Comparison of ENCODE assay signal across 8 cellular contexts in the genomic region with DNA sequence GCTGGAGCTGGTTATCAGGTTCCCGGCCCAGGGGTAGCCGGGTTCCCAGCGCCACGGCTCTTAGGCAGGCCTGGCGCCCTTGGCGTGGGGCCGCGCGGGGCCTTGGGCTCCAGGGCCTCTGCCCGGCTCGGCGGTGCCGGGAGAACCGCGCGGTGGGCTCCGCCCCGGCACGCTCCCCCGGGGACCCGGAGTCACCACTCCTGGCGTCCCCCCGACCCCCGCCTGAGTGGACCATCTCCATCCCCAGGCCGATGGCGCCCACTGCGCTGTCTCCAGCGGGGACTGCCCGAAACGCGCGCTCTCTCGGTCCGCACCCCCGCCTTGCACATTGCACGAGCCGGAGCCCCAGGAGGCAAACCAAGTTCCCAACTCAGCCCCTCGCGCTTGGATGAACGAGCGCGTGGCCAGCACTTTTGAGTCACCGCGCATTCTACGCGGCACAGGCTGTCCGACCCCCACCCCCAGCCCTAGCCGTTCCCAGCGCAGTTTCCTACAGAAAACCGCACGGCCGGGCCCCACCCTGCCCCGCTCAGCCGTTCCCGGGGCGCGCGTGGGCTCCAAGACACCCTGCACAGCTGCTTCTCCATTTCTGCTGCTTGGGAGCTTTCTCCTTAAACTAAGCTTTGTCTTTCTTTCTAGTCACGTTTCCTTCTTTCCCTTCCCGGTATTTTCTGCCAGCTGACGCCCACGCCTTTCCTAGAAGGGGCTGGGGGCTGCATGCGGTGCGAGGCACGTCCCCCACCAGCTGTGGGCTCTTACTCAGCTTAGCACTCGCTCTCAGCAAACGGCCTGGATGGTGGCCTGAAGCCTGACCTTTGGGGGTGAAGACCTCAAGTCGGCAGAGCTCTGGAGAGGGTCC. TPM values are rescaled to one million over a fixed set of nuclear protein-coding genes. Genes with fewer than 3 reads are reported as not detected.
DNase-seq lines count a peak whose midpoint lies in the region; ATAC-seq and TF ChIP-seq lines count a peak whose summit lies in the region.

No MANE protein-coding gene starts in this region.

- 6 to 11% methylated on average over 29 to 30 of the region's 68 CpGs for WGBS in thyroid gland, 2 donors

- peak in 1 of 2 donors; percentile 48 for TF ChIP-seq POLR2A in thyroid gland (IDR thresholded peaks at IDR 0.05)

- peak; percentile 26 for ATAC-seq in GM21367 (IDR thresholded peaks at IDR 0.05; ENCODE audit: unreplicated experiment)
- ATAC-seq in naive thymus-derived CD4-positive, alpha-beta T cell, result peak; percentile 43

- no peaks in the 10 kb centered on the region for H3K27me3 ChIP-seq in naive thymus-derived CD4-positive, alpha-beta T cell (ENCODE audit: control insufficient read depth in 2 of 2, insufficient read depth in 2 of 2, low read length in 2 of 2)
- H3K27me3 ChIP-seq in thyroid gland, result no peaks in the 10 kb centered on the region

- no peaks in the 10 kb centered on the region for H3K9me3 Mint-ChIP-seq in naive thymus-derived CD4-positive, alpha-beta T cell

- intact Hi-C loops in naive thymus-derived CD4-positive, alpha-beta T cell (cut with micrococcal nuclease), result loop anchor here (2.0 to 10.0 kb wide), 5 partner anchors 62 to 474 kb away; partner anchors contain the start of genes BRSK2 (in 1 of the 2), PHRF1 (in 1 of the 2) and TALDO1 (in 1 of the 2)
- intact Hi-C loops in thyroid gland (cut with DNase I), result loop anchor here (10.0 kb wide), 1 partner anchor 86 kb away; the partner anchor contains the start of gene CRACR2B

- no peak for TF ChIP-seq CTCF in thyroid gland (IDR thresholded peaks at IDR 0.05)

- peaks cover 0 to 3% (median 0%) of the 10 kb centered on the region in 5 donors for H3K36me3 Mint-ChIP-seq in naive thymus-derived CD4-positive, alpha-beta T cell

- POLR2A ChIA-PET in naive thymus-derived CD4-positive, alpha-beta T cell (lab: Charles Lee), result interaction anchor here (0.9 to 1.4 kb wide), 6 partner anchors 8 to 347 kb away, joined by 3 to 6 read pairs (median 4); partner anchors contain the start of gene TSPAN4

- peaks cover 15 to 24% (median 19%) of the 10 kb centered on the region in 7 donors for H3K4me1 Mint-ChIP-seq in naive thymus-derived CD4-positive, alpha-beta T cell

- H3K27ac ChIP-seq in epithelial cell of prostate (peak overlapping the region; percentile 57), thyroid gland (peak overlapping the region; percentile 78 to 86 (median 85))
- H3K27ac ChIP-seq in naive thymus-derived CD4-positive, alpha-beta T cell (ENCODE audit: low read depth, low read length), result peak overlapping the region; percentile 66

- H3K27ac Mint-ChIP-seq in naive thymus-derived CD4-positive, alpha-beta T cell, result peak overlapping the region; percentile 28 to 97 (median 77)

- H3K4me3 Mint-ChIP-seq in naive thymus-derived CD4-positive, alpha-beta T cell, result peak overlapping the region; percentile 82 to 96 (median 89)

- peaks cover 0 to 11% (median 0%) of the 10 kb centered on the region in 3 experiments for H3K36me3 ChIP-seq in naive thymus-derived CD4-positive, alpha-beta T cell (ENCODE audit: control insufficient read depth in 2 of 3, insufficient read depth in 3 of 3, low read length in 3 of 3)
- H3K36me3 ChIP-seq in thyroid gland, result no peaks in the 10 kb centered on the region

- peaks cover 4 to 10% of the 10 kb centered on the region in 2 donors for H3K4me1 ChIP-seq in naive thymus-derived CD4-positive, alpha-beta T cell (ENCODE audit: control insufficient read depth in 2 of 2, insufficient read depth in 2 of 2, low read length in 2 of 2)
- peaks cover 13 to 16% of the 10 kb centered on the region in 2 donors for H3K4me1 ChIP-seq in thyroid gland

- no peaks in the 10 kb centered on the region for H3K27me3 Mint-ChIP-seq in naive thymus-derived CD4-positive, alpha-beta T cell

- peak overlapping the region; percentile 75 for H3K4me3 ChIP-seq in Jurkat, Clone E6-1 (ENCODE audit: low read length)
- H3K4me3 ChIP-seq in naive thymus-derived CD4-positive, alpha-beta T cell (ENCODE audit: low read length), result peak overlapping the region; percentile 54
- peak overlapping the region; percentile 69 to 89 (median 80) for H3K4me3 ChIP-seq in thyroid gland (replicated peaks in 1 of 3)

- H3K9me3 ChIP-seq in naive thymus-derived CD4-positive, alpha-beta T cell (ENCODE audit: control insufficient read depth in 2 of 3, low read length in 3 of 3), result no peaks in the 10 kb centered on the region
- no peaks in the 10 kb centered on the region for H3K9me3 ChIP-seq in thyroid gland

- DNase-seq in COLO829 (ENCODE audit: low spot score) (peak; percentile 39), epithelial cell of prostate (ENCODE audit: low read depth, low spot score) (no peak), thyroid gland (peak; percentile 48 to 63), HT-29 (ENCODE audit: low spot score) (no peak)
- no peak for DNase-seq in Jurkat, Clone E6-1 (ENCODE audit: low read depth, low spot score)
- DNase-seq in activated CD4-positive, alpha-beta T cell treated with anti-CD3 and anti-CD28 coated beads for 48 hours, result peak; percentile 62
- peak in 4 of 9 donors; percentile 22 to 30 (median 27) for DNase-seq in naive thymus-derived CD4-positive, alpha-beta T cell

- CTCF ChIA-PET in naive thymus-derived CD4-positive, alpha-beta T cell (lab: Charles Lee), result no interaction called here

RNA-seq across cellular contexts. Expression of gene CHID1, which starts 0.7 kb away (rescaled TPM):
- 76.2 TPM for polyA plus RNA-seq in Jurkat, Clone E6-1 (2012; ENCODE audit: insufficient read depth, insufficient read length)
- total RNA-seq in naive thymus-derived CD4-positive, alpha-beta T cell, result 10 to 100 TPM; 30.8 to 56.3 (median 53.0) TPM
- 10 to 100 TPM; 57.5 to 61.0 TPM for polyA plus RNA-seq in naive thymus-derived CD4-positive, alpha-beta T cell
- 100 to 1,000 TPM in 2 of 4 donors, 10 to 100 TPM in 2; 75.0 to 144 (median 93.8) TPM for total RNA-seq in thyroid gland
- 68.2 and 80.6 TPM in 2 replicates for total RNA-seq in HT-29 (2014; rRNA removed; shearing (Covaris generic))

RNA-seq across cellular contexts. Expression of gene AP2A2, which starts 14.4 kb away (rescaled TPM):
- polyA plus RNA-seq in Jurkat, Clone E6-1 (2012; ENCODE audit: insufficient read depth, insufficient read length), result 65.0 TPM
- 10 to 100 TPM; 70.1 to 93.3 (median 86.4) TPM for total RNA-seq in naive thymus-derived CD4-positive, alpha-beta T cell
- 10 to 100 TPM in 1 of 2 donors, 1 to 10 TPM in 1; 8.7 to 10.7 TPM for polyA plus RNA-seq in naive thymus-derived CD4-positive, alpha-beta T cell
- total RNA-seq in thyroid gland, result 10 to 100 TPM; 37.2 to 67.3 (median 54.1) TPM
- total RNA-seq in HT-29 (2014; rRNA removed; shearing (Covaris generic)), result 38.5 and 46.6 TPM in 2 replicates

Comparison
In these comparisons a context has a peak if more than half of its experiments do, and no peak if none do; other contexts are left out.
1. DNase-seq: peak in COLO829 (single experiment), activated CD4-positive, alpha-beta T cell treated with anti-CD3 and anti-CD28 coated beads for 48 hours (single experiment) and thyroid gland (2 of 2); none in Jurkat, Clone E6-1 (single experiment), epithelial cell of prostate (single experiment) and HT-29 (single experiment).
2. Peak in every context shown above with its lines, with median percentiles within 50 percentile points of each other: H3K4me3 ChIP-seq and H3K27ac ChIP-seq.